In genomic region chr10:72329290-72330058, GRCh38 we compare ENCODE assay signal across 1 cellular context.
TF ChIP-seq lines count a peak whose summit lies in the region.

No MANE protein-coding gene starts in this region.

TF ChIP-seq in K562, 482 proteins besides CTCF, POLR2A, EP300 and RAD21:
- peak; percentile 40; the same call in 1 of the 2 replicates for TF ChIP-seq C11orf30 (IDR thresholded peaks at IDR 0.05; ENCODE audit: low read depth)
- peak; percentile 42 for TF ChIP-seq ZNF316 (IDR thresholded peaks at IDR 0.05)
- 0 out of 2 replicates have a peak, but pooled peaks have one; percentile 53 for TF ChIP-seq NR3C1 (CRISPR knock-in tag; IDR thresholded peaks at IDR 0.05)
- TF ChIP-seq ZBTB1 (CRISPR knock-in tag; IDR thresholded peaks at IDR 0.05; ENCODE audit: borderline replicate concordance, low read depth): 0 out of 2 replicates have a peak, but pooled peaks have one; percentile 8
- TF ChIP-seq POLR2G (IDR thresholded peaks at IDR 0.05; ENCODE audit: low read depth, low read length): 0 out of 2 replicates have a peak, but pooled peaks have one; percentile 24
- no peak for TF ChIP-seq ZBTB2 (IDR thresholded peaks at IDR 0.05)
- TF ChIP-seq MYBL2 (IDR thresholded peaks at IDR 0.05; ENCODE audit: low read depth): no peak
- TF ChIP-seq MYBL2 (CRISPR knock-in tag; IDR thresholded peaks at IDR 0.05; ENCODE audit: borderline replicate concordance): peak; percentile 28; the same call in 1 of the 2 replicates
- no peak for TF ChIP-seq AFF1 (IDR thresholded peaks at IDR 0.05; ENCODE audit: low read depth in 1 of 2, partially characterized antibody in 2 of 2)
